Comparison of ENCODE assay signal across 8 cellular contexts in the genomic region with DNA sequence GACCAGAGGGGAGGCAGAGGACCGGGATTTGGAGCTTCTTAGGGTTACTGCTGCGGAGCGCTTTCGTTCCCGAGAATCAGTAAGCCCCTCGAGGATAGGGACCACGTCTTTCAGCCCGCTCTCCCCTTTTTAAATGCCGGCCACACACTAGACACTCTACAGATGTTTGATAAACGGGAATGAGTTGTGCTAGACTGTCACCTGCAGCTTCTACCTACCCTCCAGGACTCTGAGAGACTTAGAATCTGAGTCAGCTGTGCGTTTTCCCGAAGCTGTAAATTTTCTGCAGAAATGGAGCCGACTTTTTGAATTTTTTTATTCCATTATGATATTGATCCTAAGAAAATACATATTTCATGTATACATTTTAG. TPM values are rescaled to one million over a fixed set of nuclear protein-coding genes. Genes with fewer than 3 reads are reported as not detected.
DNase-seq lines count a peak whose midpoint lies in the region; ATAC-seq lines count a peak whose summit lies in the region.

No MANE protein-coding gene starts in this region.

- POLR2A ChIA-PET in T-cell (lab: Charles Lee): interaction anchor here (0.6 to 0.7 kb wide), 4 partner anchors 43 to 329 kb away, joined by 3 to 5 read pairs (median 4); no protein-coding TSS in a partner anchor

- H3K27ac ChIP-seq in iPS DF 6.9 (ENCODE audit: low read length) (no peak overlapping the region), substantia nigra (ENCODE audit: low read depth, low read length, poor library complexity, severe bottlenecking) (peak overlapping the region; percentile 65)

- no peaks in the 10 kb centered on the region for H3K36me3 ChIP-seq in iPS DF 6.9 (ENCODE audit: control insufficient read depth, insufficient read depth, low read length)

- H3K27ac Mint-ChIP-seq in activated CD4-positive, alpha-beta T cell treated with anti-CD3 and anti-CD28 coated beads, Interleukin-2, amount 10 ng/mL, durations not matched to agents 24 days and 14 days: peak overlapping the region; percentile 25
- peak overlapping the region in 1 of 2 donors; percentile 80 for H3K27ac Mint-ChIP-seq in T-cell

- H3K4me3 Mint-ChIP-seq in activated CD4-positive, alpha-beta T cell treated with anti-CD3 and anti-CD28 coated beads, Interleukin-2, amount 10 ng/mL, durations not matched to agents 24 days and 14 days: peak overlapping the region; percentile 89
- peak overlapping the region; percentile 91 to 94 (median 93) for H3K4me3 Mint-ChIP-seq in T-cell

- peak overlapping the region; percentile 72; the same call in 1 of the 2 replicates for H3K4me3 ChIP-seq in iPS DF 6.9 (ENCODE audit: low read length)

- intact Hi-C loops in activated CD4-positive, alpha-beta T cell treated with anti-CD3 and anti-CD28 coated beads, Interleukin-2, amount 10 ng/mL, durations not matched to agents 24 days and 14 days (cut with micrococcal nuclease): loop anchor here (2.0 to 5.0 kb wide), 5 partner anchors 131 to 1231 kb away; partner anchors contain the start of gene SNAPC3

- H3K9me3 Mint-ChIP-seq in activated CD4-positive, alpha-beta T cell treated with anti-CD3 and anti-CD28 coated beads, Interleukin-2, amount 10 ng/mL, durations not matched to agents 24 days and 14 days: peaks cover 7% of the 10 kb centered on the region
- H3K9me3 Mint-ChIP-seq in T-cell: no peaks in the 10 kb centered on the region

- WGBS in iPS DF 6.9 (ENCODE audit: insufficient coverage, insufficient read length): no CpG with 5 or more reads among the region's 13 CpGs

- peaks cover 13% of the 10 kb centered on the region for H3K4me1 Mint-ChIP-seq in activated CD4-positive, alpha-beta T cell treated with anti-CD3 and anti-CD28 coated beads, Interleukin-2, amount 10 ng/mL, durations not matched to agents 24 days and 14 days
- peaks cover 11 to 23% (median 15%) of the 10 kb centered on the region in 3 donors for H3K4me1 Mint-ChIP-seq in T-cell

- peaks cover 20% of the 10 kb centered on the region for H3K27me3 Mint-ChIP-seq in activated CD4-positive, alpha-beta T cell treated with anti-CD3 and anti-CD28 coated beads, Interleukin-2, amount 10 ng/mL, durations not matched to agents 24 days and 14 days
- no peaks in the 10 kb centered on the region for H3K27me3 Mint-ChIP-seq in T-cell

- no peaks in the 10 kb centered on the region for H3K36me3 Mint-ChIP-seq in activated CD4-positive, alpha-beta T cell treated with anti-CD3 and anti-CD28 coated beads, Interleukin-2, amount 10 ng/mL, durations not matched to agents 24 days and 14 days (ENCODE audit: low read depth)
- H3K36me3 Mint-ChIP-seq in T-cell: no peaks in the 10 kb centered on the region

- DNase-seq in activated CD4-positive, alpha-beta T cell treated with anti-CD3 and anti-CD28 coated beads, Interleukin-2, amount 10 ng/mL, durations not matched to agents 24 days and 14 days: no peak
- DNase-seq in activated CD4-positive, alpha-beta T cell treated with anti-CD3 and anti-CD28 coated beads, Interleukin-2, amount 50 U/mL, for 1 hour: no peak
- DNase-seq in T-cell (no peak), iPS DF 6.9 (ENCODE audit: low read depth, low spot score) (no peak), substantia nigra (lab: John Stamatoyannopoulos, UW) (peak in 1 of 49 donors; percentile 50), NCI-H2107 treated with DMSO at 0.1 percent for 48 hours (lab: John Stamatoyannopoulos, UW; ENCODE audit: unreplicated experiment) (no peak), GDM1 (lab: John Stamatoyannopoulos, UW) (no peak)

- no peaks in the 10 kb centered on the region for H3K27me3 ChIP-seq in iPS DF 6.9 (ENCODE audit: control insufficient read depth, insufficient read depth, low read length)

- no peaks in the 10 kb centered on the region for H3K9me3 ChIP-seq in iPS DF 6.9 (ENCODE audit: control insufficient read depth, insufficient read depth, low read length)

- CTCF ChIA-PET in T-cell (lab: Charles Lee): interaction anchor here in 1 of 2 donors (1.3 to 2.0 kb wide), 2 partner anchors 42 to 48 kb away, joined by 4 to 9 read pairs; partner anchors contain the start of gene PSIP1

- ATAC-seq in HG02840 (IDR thresholded peaks at IDR 0.05; ENCODE audit: low FRiP score, unreplicated experiment): peak; percentile 17
- peak in 3 of 4 experiments; percentile 3 to 7 (median 5) for ATAC-seq in T-cell (replicated peaks in 1 of 4)

- no peaks in the 10 kb centered on the region for H3K4me1 ChIP-seq in iPS DF 6.9 (ENCODE audit: control insufficient read depth, insufficient read depth, low read length)

RNA-seq across cellular contexts. Expression of gene CCDC171, which starts 0.7 kb away (rescaled TPM):
- total RNA-seq in activated CD4-positive, alpha-beta T cell treated with anti-CD3 and anti-CD28 coated beads, Interleukin-2, amount 10 ng/mL, durations not matched to agents 24 days and 14 days: 1.5 and 1.6 TPM in 2 replicates
- 1 to 10 TPM in 4 of 5 donors, under 1 TPM in 1; 0.79 to 1.7 (median 1.4) TPM for total RNA-seq in T-cell

RNA-seq across cellular contexts. Expression of gene PSIP1, which starts 42.7 kb away (rescaled TPM):
- 106 TPM in 2 replicates for total RNA-seq in activated CD4-positive, alpha-beta T cell treated with anti-CD3 and anti-CD28 coated beads, Interleukin-2, amount 10 ng/mL, durations not matched to agents 24 days and 14 days
- 100 to 1,000 TPM; 125 to 140 (median 132) TPM for total RNA-seq in T-cell
